In the genomic region with DNA sequence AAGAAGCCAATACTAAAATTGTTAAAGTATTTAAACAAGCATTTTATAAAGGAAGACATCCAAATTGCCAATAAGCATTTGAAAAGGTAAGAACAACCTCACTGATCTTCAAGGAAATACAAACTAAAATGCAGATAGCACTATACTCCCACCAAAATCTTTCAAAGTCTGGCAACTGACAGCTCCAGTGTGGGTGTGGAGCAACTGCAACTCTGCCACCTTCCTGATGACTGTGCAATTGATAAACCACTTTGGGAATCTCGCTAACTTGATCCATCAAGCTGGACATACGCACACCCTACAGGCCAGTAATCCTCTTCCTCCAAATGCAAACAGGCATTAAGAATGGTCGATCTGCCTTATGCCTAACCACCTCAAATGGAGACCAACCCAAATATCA, we compare ENCODE assay signal across 21 cellular contexts. TPM values are rescaled to one million over a fixed set of nuclear protein-coding genes. Genes with fewer than 3 reads are reported as not detected.
DNase-seq lines count a peak whose midpoint lies in the region; ATAC-seq and TF ChIP-seq lines count a peak whose summit lies in the region.
"Had no signal": no experiment of that assay in that cellular context is flagged by ENCODE, and none has a peak within 500 bp of the region (broad histone marks: within the 10 kb centered on the region; RNA-seq: fewer than 3 reads in every experiment).

No MANE protein-coding gene starts in this region.

- intact Hi-C loops in CD4-positive, alpha-beta memory T cell (cut with micrococcal nuclease) = no loop called here
- intact Hi-C loops in CD4-positive, alpha-beta T cell (cut with DNase I, micrococcal nuclease) = no loop called here

- no peaks in the 10 kb centered on the region for H3K79me2 ChIP-seq in trophoblast cell (ENCODE audit: control insufficient read depth, insufficient read depth, low read length, poor library complexity)

- no peak overlapping the region for H3K18ac ChIP-seq in trophoblast cell (ENCODE audit: low read length)

- no peaks in the 10 kb centered on the region for H3K9me3 ChIP-seq in CD4-positive, alpha-beta memory T cell (ENCODE audit: control insufficient read depth in 1 of 2, low read length in 2 of 2)
- no peaks in the 10 kb centered on the region for H3K9me3 ChIP-seq in KOPT-K1 (ENCODE audit: insufficient read depth, low read length, poor library complexity, severe bottlenecking)
- no peaks in the 10 kb centered on the region for H3K9me3 ChIP-seq in CD4-positive, alpha-beta T cell (ENCODE audit: control insufficient read depth, low read length)
- no peaks in the 10 kb centered on the region for H3K9me3 ChIP-seq in trophoblast cell (ENCODE audit: insufficient read depth, low read depth, low read length)

- H3K4me1 ChIP-seq in CD4-positive, alpha-beta memory T cell (ENCODE audit: insufficient read depth, low read length) = peaks cover 8% of the 10 kb centered on the region
- H3K4me1 ChIP-seq in trophoblast cell (ENCODE audit: control insufficient read depth in 1 of 2, insufficient read depth in 2 of 2, low read length in 2 of 2) = peaks cover 4 to 10% of the 10 kb centered on the region in 2 experiments

- no peak overlapping the region for H4K91ac ChIP-seq in trophoblast cell (ENCODE audit: low read depth, low read length)

- no peak overlapping the region for H3K23ac ChIP-seq in trophoblast cell (ENCODE audit: low read length)

- H3K79me1 ChIP-seq in trophoblast cell (ENCODE audit: low read length) = no peaks in the 10 kb centered on the region

- CTCF ChIA-PET in CD4-positive, alpha-beta memory T cell (lab: Charles Lee; ENCODE audit: partially characterized antibody) = interaction anchor here (1.2 to 1.5 kb wide), 3 partner anchors 22 to 95 kb away, joined by 3 to 6 read pairs (median 3); no protein-coding TSS in a partner anchor
- CTCF ChIA-PET in CD4-positive, alpha-beta T cell (lab: Charles Lee) = interaction anchor here (2.2 to 2.9 kb wide), 2 partner anchors 22 to 95 kb away, joined by 5 to 9 read pairs; no protein-coding TSS in a partner anchor

- peaks cover 11 to 39% of the 10 kb centered on the region in 2 donors for H3K36me3 Mint-ChIP-seq in activated T-cell treated with anti-CD3 and anti-CD28 coated beads, Interleukin-2, amount 50 U/mL, for 72 hours (ENCODE audit: insufficient read depth in 2 of 2)
- peaks cover 68 to 90% of the 10 kb centered on the region in 2 donors for H3K36me3 Mint-ChIP-seq in CD4-positive, alpha-beta memory T cell
- H3K36me3 Mint-ChIP-seq in CD4-positive, alpha-beta T cell (ENCODE audit: low read depth) = peaks cover 98% of the 10 kb centered on the region

- no peak overlapping the region for H4K12ac ChIP-seq in trophoblast cell (ENCODE audit: low read depth, low read length)

- no peaks in the 10 kb centered on the region for H3K27me3 ChIP-seq in CD4-positive, alpha-beta memory T cell (ENCODE audit: insufficient read depth, low read length)
- no peaks in the 10 kb centered on the region for H3K27me3 ChIP-seq in CD4-positive, alpha-beta T cell (ENCODE audit: control insufficient read depth, insufficient read depth, low read length)
- no peaks in the 10 kb centered on the region for H3K27me3 ChIP-seq in trophoblast cell (ENCODE audit: insufficient read depth, low read length)

- H2BK5ac ChIP-seq in trophoblast cell (ENCODE audit: low read depth, low read length, poor library complexity) = no peak overlapping the region

- DNase-seq in activated T-cell treated with anti-CD3 and anti-CD28 coated beads, Interleukin-2, amount 50 U/mL, for 72 hours = no peak
- no peak for DNase-seq in activated T-cell treated with anti-CD3 and anti-CD28 coated beads, Interleukin-2, amount 50 U/mL, for 1 hour
- DNase-seq in CD4-positive, alpha-beta memory T cell = no peak
- peak; percentile 42 for DNase-seq in putamen (ENCODE audit: low spot score)
- no peak for DNase-seq in CD4-positive, alpha-beta T cell
- DNase-seq in trophoblast cell = no peak
- DNase-seq: CD4-positive, CD25-positive, alpha-beta regulatory T cell; DND-41; H9; HFFc6; NCI-H1092; NCI-H1436; NCI-H187 treated with DMSO at 0.1 percent for 48 hours; NCI-H2107; NCI-H69; SIG-M5 had no signal

- no peak for ATAC-seq in activated T-cell treated with anti-CD3 and anti-CD28 coated beads, Interleukin-2, amount 50 U/mL, for 72 hours (replicated peaks in 1 of 2)
- no peak for ATAC-seq in CD4-positive, alpha-beta T cell (ENCODE audit: poor library complexity)
- ATAC-seq: K562 had no signal

- H3K4ac ChIP-seq in trophoblast cell (ENCODE audit: low read depth, low read length) = no peak overlapping the region

- no peak overlapping the region for H3K27ac ChIP-seq in CD4-positive, alpha-beta memory T cell (ENCODE audit: low read depth, low read length)
- peak overlapping the region; percentile 88 for H3K27ac ChIP-seq in KOPT-K1 (ENCODE audit: low read depth, low read length, poor library complexity, severe bottlenecking)
- no peak overlapping the region for H3K27ac ChIP-seq in CD4-positive, alpha-beta T cell (ENCODE audit: low read depth, low read length)
- no peak overlapping the region for H3K27ac ChIP-seq in trophoblast cell (ENCODE audit: low read depth, low read length)
- H3K27ac ChIP-seq: RWPE1 had no signal

- no peak overlapping the region for H2BK120ac ChIP-seq in trophoblast cell (ENCODE audit: insufficient read depth, low read length, poor library complexity)

- no peak overlapping the region for H3K9ac ChIP-seq in trophoblast cell (ENCODE audit: low read length)

- no peak overlapping the region for H3K14ac ChIP-seq in trophoblast cell (ENCODE audit: low read length)

- H3K9me3 Mint-ChIP-seq in activated T-cell treated with anti-CD3 and anti-CD28 coated beads, Interleukin-2, amount 50 U/mL, for 72 hours = no peaks in the 10 kb centered on the region
- H3K9me3 Mint-ChIP-seq in CD4-positive, alpha-beta memory T cell = peaks cover 0 to 4% (median 0%) of the 10 kb centered on the region in 8 donors
- no peaks in the 10 kb centered on the region for H3K9me3 Mint-ChIP-seq in CD4-positive, alpha-beta T cell
- H3K9me3 Mint-ChIP-seq: H9, HFFc6 had no signal

- H2BK12ac ChIP-seq in trophoblast cell (ENCODE audit: low read length) = no peak overlapping the region

- no peaks in the 10 kb centered on the region for H3K27me3 Mint-ChIP-seq in activated T-cell treated with anti-CD3 and anti-CD28 coated beads, Interleukin-2, amount 50 U/mL, for 72 hours (ENCODE audit: low read depth)
- no peaks in the 10 kb centered on the region for H3K27me3 Mint-ChIP-seq in CD4-positive, alpha-beta memory T cell
- no peaks in the 10 kb centered on the region for H3K27me3 Mint-ChIP-seq in CD4-positive, alpha-beta T cell
- H3K27me3 Mint-ChIP-seq: CD4-positive, CD25-positive, alpha-beta regulatory T cell had no signal

- H3K4me1 Mint-ChIP-seq in activated T-cell treated with anti-CD3 and anti-CD28 coated beads, Interleukin-2, amount 50 U/mL, for 72 hours (ENCODE audit: low read depth) = peaks cover 34% of the 10 kb centered on the region
- peaks cover 29 to 33% (median 30%) of the 10 kb centered on the region in 4 donors for H3K4me1 Mint-ChIP-seq in CD4-positive, alpha-beta memory T cell
- peaks cover 23% of the 10 kb centered on the region for H3K4me1 Mint-ChIP-seq in CD4-positive, alpha-beta T cell (ENCODE audit: low read depth)

- no CpG with 5 or more reads among the region's 3 CpGs for WGBS in trophoblast cell (ENCODE audit: extremely low coverage, insufficient coverage, insufficient read length)

- H2AFZ ChIP-seq in trophoblast cell (ENCODE audit: insufficient read depth, low read length, poor library complexity) = no peak overlapping the region

- no peak for TF ChIP-seq CTCF in CD4-positive, alpha-beta T cell (IDR thresholded peaks at IDR 0.05)

- no peak overlapping the region for H3K4me3 ChIP-seq in CD4-positive, alpha-beta memory T cell (ENCODE audit: low read length in 2 of 2)
- no peak overlapping the region for H3K4me3 ChIP-seq in trophoblast cell (ENCODE audit: low read depth, low read length)
- H3K4me3 ChIP-seq: K562 had no signal

- H2AK5ac ChIP-seq in trophoblast cell (ENCODE audit: low read length) = no peak overlapping the region

- H3K36me3 ChIP-seq in CD4-positive, alpha-beta memory T cell (ENCODE audit: insufficient read depth, low read length) = peaks cover 67% of the 10 kb centered on the region
- H3K36me3 ChIP-seq in KOPT-K1 (ENCODE audit: insufficient read depth, low read length) (peaks cover 93% of the 10 kb centered on the region), trophoblast cell (ENCODE audit: control insufficient read depth in 1 of 2, insufficient read depth in 2 of 2, low read length in 2 of 2) (peaks cover 27 to 40% of the 10 kb centered on the region in 2 experiments)

- peak overlapping the region; percentile 50 for H3K27ac Mint-ChIP-seq in activated T-cell treated with anti-CD3 and anti-CD28 coated beads, Interleukin-2, amount 50 U/mL, for 72 hours
- H3K27ac Mint-ChIP-seq in CD4-positive, alpha-beta memory T cell = peak overlapping the region in 4 of 7 donors; percentile 10 to 78 (median 17)
- no peak overlapping the region for H3K27ac Mint-ChIP-seq in CD4-positive, alpha-beta T cell
- H3K27ac Mint-ChIP-seq: HFFc6 had no signal

- H4K8ac ChIP-seq in trophoblast cell (ENCODE audit: low read depth, low read length) = no peak overlapping the region

- POLR2A ChIA-PET in CD4-positive, alpha-beta memory T cell (lab: Charles Lee; ENCODE audit: partially characterized antibody) = no interaction called here
- POLR2A ChIA-PET in CD4-positive, alpha-beta T cell (lab: Charles Lee) = no interaction called here

- no peak overlapping the region for H3K4me2 ChIP-seq in trophoblast cell (ENCODE audit: low read length)

- no peak overlapping the region for H3K4me3 Mint-ChIP-seq in activated T-cell treated with anti-CD3 and anti-CD28 coated beads, Interleukin-2, amount 50 U/mL, for 72 hours
- no peak overlapping the region for H3K4me3 Mint-ChIP-seq in CD4-positive, alpha-beta memory T cell
- no peak overlapping the region for H3K4me3 Mint-ChIP-seq in CD4-positive, alpha-beta T cell
- H3K4me3 Mint-ChIP-seq: CD4-positive, CD25-positive, alpha-beta regulatory T cell; H9; HFFc6 had no signal

RNA-seq across cellular contexts. Expression of gene LITAFD, which starts 31.9 kb away (rescaled TPM):
- total RNA-seq in activated T-cell treated with anti-CD3 and anti-CD28 coated beads, Interleukin-2, amount 50 U/mL, for 72 hours = not detected
- total RNA-seq in CD4-positive, alpha-beta memory T cell = not detected
- not detected for polyA plus RNA-seq in CD4-positive, alpha-beta memory T cell
- under 1 TPM in 1 of 2 experiments, not detected in 1; 0.60 TPM for total RNA-seq in CD4-positive, alpha-beta T cell
- polyA plus RNA-seq in trophoblast cell (2013) = not detected in 2 replicates
- total RNA-seq: CD4-positive, CD25-positive, alpha-beta regulatory T cell; G401; H9; HFFc6; K562 had no signal
- polyA plus RNA-seq: BJ; CD4-positive, CD25-positive, alpha-beta regulatory T cell; K562 had no signal

RNA-seq across cellular contexts. Expression of gene CARHSP1, which starts 45.3 kb away (rescaled TPM):
- total RNA-seq in activated T-cell treated with anti-CD3 and anti-CD28 coated beads, Interleukin-2, amount 50 U/mL, for 72 hours = 10 to 100 TPM; 71.4 to 73.1 TPM
- 10 to 100 TPM; 39.3 to 43.2 TPM for total RNA-seq in CD4-positive, alpha-beta memory T cell
- 10 to 100 TPM; 33.2 to 57.2 TPM for polyA plus RNA-seq in CD4-positive, alpha-beta memory T cell
- total RNA-seq in CD4-positive, alpha-beta T cell = 10 to 100 TPM; 25.5 to 27.8 TPM
- polyA plus RNA-seq in trophoblast cell (2013) = 111 TPM in 2 replicates

RNA-seq across cellular contexts. Expression of gene USP7, which starts 49.6 kb away (rescaled TPM):
- 100 to 1,000 TPM; 126 to 131 TPM for total RNA-seq in activated T-cell treated with anti-CD3 and anti-CD28 coated beads, Interleukin-2, amount 50 U/mL, for 72 hours
- total RNA-seq in CD4-positive, alpha-beta memory T cell = 100 to 1,000 TPM; 194 to 206 TPM
- polyA plus RNA-seq in CD4-positive, alpha-beta memory T cell = 10 to 100 TPM in 1 of 2 donors, 1 to 10 TPM in 1; 4.8 to 17.8 TPM
- 100 to 1,000 TPM; 259 to 268 TPM for total RNA-seq in CD4-positive, alpha-beta T cell
- 53.5 and 56.4 TPM in 2 replicates for polyA plus RNA-seq in trophoblast cell (2013)
